In the genomic region with DNA sequence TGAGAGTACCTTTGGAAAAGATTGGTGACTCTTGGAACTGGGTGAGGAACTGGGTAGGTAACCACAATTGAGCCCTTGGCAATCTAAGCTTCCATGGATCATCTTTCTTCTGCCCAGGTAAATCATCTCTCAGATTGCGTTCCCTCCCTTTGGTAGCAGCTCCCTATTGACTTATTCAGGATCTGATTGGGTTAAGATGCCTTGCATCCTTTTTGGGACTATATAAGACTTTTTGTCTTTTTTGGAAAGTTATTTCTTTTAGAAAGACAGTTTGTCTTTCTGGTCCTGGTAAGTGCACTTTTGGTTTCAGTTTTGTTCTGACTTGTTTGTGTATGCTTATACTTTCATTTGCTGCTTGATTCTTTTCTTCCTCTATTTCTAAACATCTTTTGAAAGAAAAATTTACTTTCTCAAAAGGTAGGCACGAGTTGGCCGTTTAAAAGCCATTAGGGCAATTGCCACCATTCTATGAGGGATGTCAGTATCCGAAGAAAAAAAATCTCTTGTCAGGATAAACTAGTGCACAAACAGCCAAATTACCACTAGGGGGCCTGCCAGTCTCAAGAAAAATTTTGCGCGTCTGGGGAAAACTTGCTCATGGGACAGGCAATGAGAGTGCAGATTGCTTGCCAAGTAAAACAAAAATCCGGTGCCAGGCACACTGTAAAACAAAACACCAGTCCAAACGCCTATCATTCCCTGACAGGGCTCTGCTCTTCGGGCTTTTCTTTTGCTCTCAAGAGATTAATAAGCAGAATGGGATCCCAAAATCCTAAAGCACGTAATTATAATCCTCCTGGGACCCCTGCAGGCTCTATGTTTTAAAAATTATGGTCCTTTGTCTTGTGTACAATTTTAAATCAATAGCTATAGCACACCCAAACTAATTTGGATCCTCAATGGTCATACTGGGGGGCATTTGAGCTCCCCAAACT, we compare ENCODE assay signal across 8 cellular contexts. TPM values are rescaled to one million over a fixed set of nuclear protein-coding genes. Genes with fewer than 3 reads are reported as not detected.
DNase-seq lines count a peak whose midpoint lies in the region; ATAC-seq and TF ChIP-seq lines count a peak whose summit lies in the region.

No MANE protein-coding gene starts in this region.

- H3K9ac ChIP-seq in colonic mucosa (ENCODE audit: low read depth in 2 of 2, low read length in 2 of 2) (peak overlapping the region; percentile 8 to 15), liver (ENCODE audit: low read depth in 1 of 2, low read length in 2 of 2) (peak overlapping the region; percentile 36 to 59)

- WGBS in liver: 14% methylated on average over 10 of the region's 10 CpGs

- H3K27me3 ChIP-seq in colonic mucosa (no peaks in the 10 kb centered on the region), liver (ENCODE audit: control insufficient read depth in 4 of 4, insufficient read depth in 4 of 4, low read length in 3 of 4) (no peaks in the 10 kb centered on the region)

- H3K9me3 ChIP-seq in colonic mucosa: no peaks in the 10 kb centered on the region
- no peaks in the 10 kb centered on the region for H3K9me3 ChIP-seq in liver (ENCODE audit: control insufficient read depth in 4 of 4, low read length in 3 of 4)

- no peaks in the 10 kb centered on the region for H3K4me1 ChIP-seq in colonic mucosa
- peaks cover 0 to 12% (median 8%) of the 10 kb centered on the region in 4 donors for H3K4me1 ChIP-seq in liver (ENCODE audit: control insufficient read depth in 4 of 4, insufficient read depth in 4 of 4, low read length in 3 of 4)

- peak; percentile 77 for ATAC-seq in GM18867 (IDR thresholded peaks at IDR 0.05; ENCODE audit: unreplicated experiment)
- peak; percentile 79 for ATAC-seq in HG03280 (IDR thresholded peaks at IDR 0.05; ENCODE audit: unreplicated experiment)

- intact Hi-C loops in colonic mucosa (cut with DNase I): loop anchor here (2.0 kb wide), 1 partner anchor 346 kb away; no protein-coding TSS in a partner anchor

- peak; percentile 94 to 95 for TF ChIP-seq RAD21 in liver (IDR thresholded peaks at IDR 0.05)

- H3K4me3 ChIP-seq in colonic mucosa (peak overlapping the region; percentile 30), liver (ENCODE audit: low read depth in 1 of 3, low read length in 3 of 3) (peak overlapping the region; percentile 56 to 73 (median 65))

- DNase-seq in AG08396 (ENCODE audit: low spot score): peak; percentile 69
- peak; percentile 88 for DNase-seq in NCI-H460 (ENCODE audit: extremely low read depth, low read depth)
- DNase-seq in activated CD4-positive, alpha-beta T cell treated with anti-CD3 and anti-CD28 coated beads for 24 hours (ENCODE audit: low read depth in 2 of 2): peak; percentile 41 to 42
- DNase-seq in colonic mucosa: peak; percentile 81
- peak; percentile 72 for DNase-seq in stimulated activated CD4-positive, alpha-beta T cell treated with anti-CD3 and anti-CD28 coated beads, Interleukin-4, amount 100 ng/mL, for 24 hours

- TF ChIP-seq CTCF in colonic mucosa (IDR thresholded peaks at IDR 0.05): peak; percentile 77
- TF ChIP-seq CTCF in liver (IDR thresholded peaks at IDR 0.05; ENCODE audit: low read depth, low read length, missing input control): peak; percentile 89

- H3K27ac ChIP-seq in colonic mucosa (peak overlapping the region; percentile 49), liver (ENCODE audit: low read depth in 1 of 2, low read length in 2 of 2) (peak overlapping the region; percentile 5 to 51)

- H3K36me3 ChIP-seq in colonic mucosa: no peaks in the 10 kb centered on the region
- H3K36me3 ChIP-seq in liver (ENCODE audit: control insufficient read depth in 4 of 4, insufficient read depth in 3 of 4, low read depth in 1 of 4, low read length in 3 of 4): no peaks in the 10 kb centered on the region

TF ChIP-seq in liver, 16 proteins besides CTCF, POLR2A, EP300 and RAD21:
- TF ChIP-seq NR2F2 (IDR thresholded peaks at IDR 0.05) (no peak), GABPA (IDR thresholded peaks at IDR 0.05 in 1 of 2, conservative IDR thresholded peaks at IDR 0.05 in 1 of 2) (peak in 1 of 2 donors; percentile 27), YY1 (IDR thresholded peaks at IDR 0.05) (peak; percentile 32), FOXA1 (IDR thresholded peaks at IDR 0.05) (no peak), HNF4A (conservative IDR thresholded peaks at IDR 0.05) (peak; percentile 23 to 36), TAF1 (conservative IDR thresholded peaks at IDR 0.05) (no peak), SP1 (IDR thresholded peaks at IDR 0.05) (no peak), FOXA2 (IDR thresholded peaks at IDR 0.05) (no peak), JUND (IDR thresholded peaks at IDR 0.05) (peak; percentile 51 to 72), HNF4G (IDR thresholded peaks at IDR 0.05) (no peak), RXRA (IDR thresholded peaks at IDR 0.05) (peak; percentile 19 to 41), EGR1 (IDR thresholded peaks at IDR 0.05; ENCODE audit: low read depth in 2 of 2) (no peak)
- TF ChIP-seq, protein P1, sequence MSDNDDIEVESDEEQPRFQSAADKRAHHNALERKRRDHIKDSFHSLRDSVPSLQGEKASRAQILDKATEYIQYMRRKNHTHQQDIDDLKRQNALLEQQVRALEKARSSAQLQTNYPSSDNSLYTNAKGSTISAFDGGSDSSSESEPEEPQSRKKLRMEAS (IDR thresholded peaks at IDR 0.05): no peak
- TF ChIP-seq, protein P2, sequence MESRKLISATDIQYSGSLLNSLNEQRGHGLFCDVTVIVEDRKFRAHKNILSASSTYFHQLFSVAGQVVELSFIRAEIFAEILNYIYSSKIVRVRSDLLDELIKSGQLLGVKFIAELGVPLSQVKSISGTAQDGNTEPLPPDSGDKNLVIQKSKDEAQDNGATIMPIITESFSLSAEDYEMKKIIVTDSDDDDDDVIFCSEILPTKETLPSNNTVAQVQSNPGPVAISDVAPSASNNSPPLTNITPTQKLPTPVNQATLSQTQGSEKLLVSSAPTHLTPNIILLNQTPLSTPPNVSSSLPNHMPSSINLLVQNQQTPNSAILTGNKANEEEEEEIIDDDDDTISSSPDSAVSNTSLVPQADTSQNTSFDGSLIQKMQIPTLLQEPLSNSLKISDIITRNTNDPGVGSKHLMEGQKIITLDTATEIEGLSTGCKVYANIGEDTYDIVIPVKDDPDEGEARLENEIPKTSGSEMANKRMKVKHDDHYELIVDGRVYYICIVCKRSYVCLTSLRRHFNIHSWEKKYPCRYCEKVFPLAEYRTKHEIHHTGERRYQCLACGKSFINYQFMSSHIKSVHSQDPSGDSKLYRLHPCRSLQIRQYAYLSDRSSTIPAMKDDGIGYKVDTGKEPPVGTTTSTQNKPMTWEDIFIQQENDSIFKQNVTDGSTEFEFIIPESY (IDR thresholded peaks at IDR 0.05): no peak
- TF ChIP-seq, protein P3, sequence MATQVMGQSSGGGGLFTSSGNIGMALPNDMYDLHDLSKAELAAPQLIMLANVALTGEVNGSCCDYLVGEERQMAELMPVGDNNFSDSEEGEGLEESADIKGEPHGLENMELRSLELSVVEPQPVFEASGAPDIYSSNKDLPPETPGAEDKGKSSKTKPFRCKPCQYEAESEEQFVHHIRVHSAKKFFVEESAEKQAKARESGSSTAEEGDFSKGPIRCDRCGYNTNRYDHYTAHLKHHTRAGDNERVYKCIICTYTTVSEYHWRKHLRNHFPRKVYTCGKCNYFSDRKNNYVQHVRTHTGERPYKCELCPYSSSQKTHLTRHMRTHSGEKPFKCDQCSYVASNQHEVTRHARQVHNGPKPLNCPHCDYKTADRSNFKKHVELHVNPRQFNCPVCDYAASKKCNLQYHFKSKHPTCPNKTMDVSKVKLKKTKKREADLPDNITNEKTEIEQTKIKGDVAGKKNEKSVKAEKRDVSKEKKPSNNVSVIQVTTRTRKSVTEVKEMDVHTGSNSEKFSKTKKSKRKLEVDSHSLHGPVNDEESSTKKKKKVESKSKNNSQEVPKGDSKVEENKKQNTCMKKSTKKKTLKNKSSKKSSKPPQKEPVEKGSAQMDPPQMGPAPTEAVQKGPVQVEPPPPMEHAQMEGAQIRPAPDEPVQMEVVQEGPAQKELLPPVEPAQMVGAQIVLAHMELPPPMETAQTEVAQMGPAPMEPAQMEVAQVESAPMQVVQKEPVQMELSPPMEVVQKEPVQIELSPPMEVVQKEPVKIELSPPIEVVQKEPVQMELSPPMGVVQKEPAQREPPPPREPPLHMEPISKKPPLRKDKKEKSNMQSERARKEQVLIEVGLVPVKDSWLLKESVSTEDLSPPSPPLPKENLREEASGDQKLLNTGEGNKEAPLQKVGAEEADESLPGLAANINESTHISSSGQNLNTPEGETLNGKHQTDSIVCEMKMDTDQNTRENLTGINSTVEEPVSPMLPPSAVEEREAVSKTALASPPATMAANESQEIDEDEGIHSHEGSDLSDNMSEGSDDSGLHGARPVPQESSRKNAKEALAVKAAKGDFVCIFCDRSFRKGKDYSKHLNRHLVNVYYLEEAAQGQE (IDR thresholded peaks at IDR 0.05): peak; percentile 18
- TF ChIP-seq, protein P4, sequence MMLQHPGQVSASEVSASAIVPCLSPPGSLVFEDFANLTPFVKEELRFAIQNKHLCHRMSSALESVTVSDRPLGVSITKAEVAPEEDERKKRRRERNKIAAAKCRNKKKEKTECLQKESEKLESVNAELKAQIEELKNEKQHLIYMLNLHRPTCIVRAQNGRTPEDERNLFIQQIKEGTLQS (IDR thresholded peaks at IDR 0.05): peak; percentile 23

RNA-seq across cellular contexts. Expression of a gene that starts 12.8 kb away (rescaled TPM):
- total RNA-seq in NCI-H460 (2014; rRNA removed; shearing (Covaris generic)): not detected in 2 replicates
- polyA plus RNA-seq in NCI-H460 (2014; cell fraction: nucleus; rRNA removed): not detected in 2 replicates
- total RNA-seq in colonic mucosa (not detected), liver (not detected)
- not detected for polyA plus RNA-seq in liver

RNA-seq across cellular contexts. Expression of a gene that starts 45.7 kb away (rescaled TPM):
- 0.22 TPM in 1 of 2 replicates, not detected in the other for total RNA-seq in NCI-H460 (2014; rRNA removed; shearing (Covaris generic))
- polyA plus RNA-seq in NCI-H460 (2014; cell fraction: nucleus; rRNA removed): not detected in 2 replicates
- total RNA-seq in colonic mucosa (not detected), liver (not detected)
- polyA plus RNA-seq in liver: not detected

RNA-seq across cellular contexts. Expression of a gene that starts 54.0 kb away (rescaled TPM):
- not detected in 2 replicates for total RNA-seq in NCI-H460 (2014; rRNA removed; shearing (Covaris generic))
- polyA plus RNA-seq in NCI-H460 (2014; cell fraction: nucleus; rRNA removed): not detected in 2 replicates
- total RNA-seq in colonic mucosa (not detected), liver (not detected)
- polyA plus RNA-seq in liver: not detected

Comparison
In these comparisons a context has a peak if more than half of its experiments do, and no peak if none do; other contexts are left out.
1. Peak in every context shown above with its lines: DNase-seq, ATAC-seq, H3K4me3 ChIP-seq and H3K27ac ChIP-seq.